Comparison of ENCODE assay signal across 1 cellular context in genomic region chr2:74472086-74472944, GRCh38.
A peak's percentile ranks its signal among the peaks of the same experiment; 100 is the strongest.
TF ChIP-seq lines count a peak whose summit lies in the region.

MRPL53 (minus strand) TSS chr2:74472680; CDS start chr2:74472660, 20 bp downstream.

TF ChIP-seq in HepG2, 621 proteins besides CTCF, POLR2A, EP300 and RAD21 (continued from another document and continues in another):
- TF ChIP-seq, protein P1, sequence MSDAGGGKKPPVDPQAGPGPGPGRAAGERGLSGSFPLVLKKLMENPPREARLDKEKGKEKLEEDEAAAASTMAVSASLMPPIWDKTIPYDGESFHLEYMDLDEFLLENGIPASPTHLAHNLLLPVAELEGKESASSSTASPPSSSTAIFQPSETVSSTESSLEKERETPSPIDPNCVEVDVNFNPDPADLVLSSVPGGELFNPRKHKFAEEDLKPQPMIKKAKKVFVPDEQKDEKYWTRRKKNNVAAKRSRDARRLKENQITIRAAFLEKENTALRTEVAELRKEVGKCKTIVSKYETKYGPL (CRISPR knock-in tag; IDR thresholded peaks at IDR 0.05) = no peak; the same call in 1 of the 2 replicates
- TF ChIP-seq FOXO1 (CRISPR knock-in tag; IDR thresholded peaks at IDR 0.05) (peak; percentile 85; the same call in 1 of the 2 replicates), CREB3 (CRISPR knock-in tag; IDR thresholded peaks at IDR 0.05) (peak; percentile 38; the same call in 1 of the 2 replicates), ZNF512B (CRISPR knock-in tag; IDR thresholded peaks at IDR 0.05; ENCODE audit: borderline replicate concordance) (peak; percentile 94), ZNF619 (CRISPR knock-in tag; IDR thresholded peaks at IDR 0.05) (peak; percentile 100), TEAD2 (CRISPR knock-in tag; IDR thresholded peaks at IDR 0.05) (no peak), ZZZ3 (CRISPR knock-in tag; IDR thresholded peaks at IDR 0.05; ENCODE audit: borderline replicate concordance) (peak; percentile 80; the same call in 1 of the 2 replicates), ZKSCAN8 (CRISPR knock-in tag; IDR thresholded peaks at IDR 0.05; ENCODE audit: borderline replicate concordance) (peak; percentile 73; the same call in 1 of the 2 replicates), FOXK1 (CRISPR knock-in tag; IDR thresholded peaks at IDR 0.05; ENCODE audit: borderline replicate concordance, low read depth) (peak; percentile 86; the same call in 1 of the 2 replicates), GTF3A (CRISPR knock-in tag; conservative IDR thresholded peaks at IDR 0.05) (no peak), ARID2 (CRISPR knock-in tag; IDR thresholded peaks at IDR 0.05; ENCODE audit: borderline replicate concordance) (peak; percentile 94), MAZ (IDR thresholded peaks at IDR 0.05; ENCODE audit: borderline replicate concordance, low read depth, low read length) (no peak), MAZ (CRISPR knock-in tag; IDR thresholded peaks at IDR 0.05; ENCODE audit: low read depth) (peak; percentile 92), NR1H2 (CRISPR knock-in tag; IDR thresholded peaks at IDR 0.05; ENCODE audit: borderline replicate concordance, low read depth) (no peak), AGO2 (optimal IDR thresholded peaks at IDR 0.05; ENCODE audit: low read depth, low read length) (peak; percentile 100), ZNF230 (CRISPR knock-in tag; IDR thresholded peaks at IDR 0.05) (peak; percentile 78), ZNF124 (CRISPR knock-in tag; IDR thresholded peaks at IDR 0.05) (peak; percentile 94), WIZ (CRISPR knock-in tag; IDR thresholded peaks at IDR 0.05) (peak; percentile 82), SUZ12 (IDR thresholded peaks at IDR 0.05; ENCODE audit: low read depth, low read length) (no peak), TMF1 (CRISPR knock-in tag; IDR thresholded peaks at IDR 0.05; ENCODE audit: low read depth) (peak; percentile 97), ZSCAN20 (CRISPR knock-in tag; IDR thresholded peaks at IDR 0.05; ENCODE audit: borderline replicate concordance) (0 out of 2 replicates have a peak, but pooled peaks have one; percentile 83), FOSL1 (CRISPR knock-in tag; IDR thresholded peaks at IDR 0.05; ENCODE audit: borderline replicate concordance) (peak; percentile 29; the same call in 1 of the 2 replicates), PCBP1 (IDR thresholded peaks at IDR 0.05; ENCODE audit: borderline replicate concordance, low read depth, low read length) (peak; percentile 97), ZNF224 (CRISPR knock-in tag; IDR thresholded peaks at IDR 0.05) (peak; percentile 89; the same call in 1 of the 2 replicates), ATM (IDR thresholded peaks at IDR 0.05; ENCODE audit: borderline replicate concordance) (no peak), REL (CRISPR knock-in tag; conservative IDR thresholded peaks at IDR 0.05) (no peak; the same call in 1 of the 2 replicates), SETDB1 (CRISPR knock-in tag; IDR thresholded peaks at IDR 0.05; ENCODE audit: borderline replicate concordance) (no peak; the same call in 1 of the 2 replicates), FOXM1 (CRISPR knock-in tag; IDR thresholded peaks at IDR 0.05) (no peak), ZNF776 (CRISPR knock-in tag; IDR thresholded peaks at IDR 0.05) (peak; percentile 96), ZNF484 (CRISPR knock-in tag; IDR thresholded peaks at IDR 0.05; ENCODE audit: borderline replicate concordance, low read depth) (0 out of 2 replicates have a peak, but pooled peaks have one; percentile 76), POLR2G (IDR thresholded peaks at IDR 0.05; ENCODE audit: low read depth, low read length) (peak; percentile 100), IRF9 (CRISPR knock-in tag; IDR thresholded peaks at IDR 0.05; ENCODE audit: borderline replicate concordance) (peak; percentile 98; the same call in 1 of the 2 replicates), HNF4A (CRISPR knock-in tag; IDR thresholded peaks at IDR 0.05) (peak; percentile 39; the same call in 1 of the 2 replicates), RORA (CRISPR knock-in tag; IDR thresholded peaks at IDR 0.05) (no peak)
- TF ChIP-seq, protein P2, sequence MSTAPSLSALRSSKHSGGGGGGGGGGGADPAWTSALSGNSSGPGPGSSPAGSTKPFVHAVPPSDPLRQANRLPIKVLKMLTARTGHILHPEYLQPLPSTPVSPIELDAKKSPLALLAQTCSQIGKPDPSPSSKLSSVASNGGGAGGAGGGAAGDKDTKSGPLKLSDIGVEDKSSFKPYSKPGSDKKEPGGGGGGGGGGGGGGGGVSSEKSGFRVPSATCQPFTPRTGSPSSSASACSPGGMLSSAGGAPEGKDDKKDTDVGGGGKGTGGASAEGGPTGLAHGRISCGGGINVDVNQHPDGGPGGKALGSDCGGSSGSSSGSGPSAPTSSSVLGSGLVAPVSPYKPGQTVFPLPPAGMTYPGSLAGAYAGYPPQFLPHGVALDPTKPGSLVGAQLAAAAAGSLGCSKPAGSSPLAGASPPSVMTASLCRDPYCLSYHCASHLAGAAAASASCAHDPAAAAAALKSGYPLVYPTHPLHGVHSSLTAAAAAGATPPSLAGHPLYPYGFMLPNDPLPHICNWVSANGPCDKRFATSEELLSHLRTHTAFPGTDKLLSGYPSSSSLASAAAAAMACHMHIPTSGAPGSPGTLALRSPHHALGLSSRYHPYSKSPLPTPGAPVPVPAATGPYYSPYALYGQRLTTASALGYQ (CRISPR knock-in tag; IDR thresholded peaks at IDR 0.05) = peak; percentile 89
- TF ChIP-seq, protein P3, sequence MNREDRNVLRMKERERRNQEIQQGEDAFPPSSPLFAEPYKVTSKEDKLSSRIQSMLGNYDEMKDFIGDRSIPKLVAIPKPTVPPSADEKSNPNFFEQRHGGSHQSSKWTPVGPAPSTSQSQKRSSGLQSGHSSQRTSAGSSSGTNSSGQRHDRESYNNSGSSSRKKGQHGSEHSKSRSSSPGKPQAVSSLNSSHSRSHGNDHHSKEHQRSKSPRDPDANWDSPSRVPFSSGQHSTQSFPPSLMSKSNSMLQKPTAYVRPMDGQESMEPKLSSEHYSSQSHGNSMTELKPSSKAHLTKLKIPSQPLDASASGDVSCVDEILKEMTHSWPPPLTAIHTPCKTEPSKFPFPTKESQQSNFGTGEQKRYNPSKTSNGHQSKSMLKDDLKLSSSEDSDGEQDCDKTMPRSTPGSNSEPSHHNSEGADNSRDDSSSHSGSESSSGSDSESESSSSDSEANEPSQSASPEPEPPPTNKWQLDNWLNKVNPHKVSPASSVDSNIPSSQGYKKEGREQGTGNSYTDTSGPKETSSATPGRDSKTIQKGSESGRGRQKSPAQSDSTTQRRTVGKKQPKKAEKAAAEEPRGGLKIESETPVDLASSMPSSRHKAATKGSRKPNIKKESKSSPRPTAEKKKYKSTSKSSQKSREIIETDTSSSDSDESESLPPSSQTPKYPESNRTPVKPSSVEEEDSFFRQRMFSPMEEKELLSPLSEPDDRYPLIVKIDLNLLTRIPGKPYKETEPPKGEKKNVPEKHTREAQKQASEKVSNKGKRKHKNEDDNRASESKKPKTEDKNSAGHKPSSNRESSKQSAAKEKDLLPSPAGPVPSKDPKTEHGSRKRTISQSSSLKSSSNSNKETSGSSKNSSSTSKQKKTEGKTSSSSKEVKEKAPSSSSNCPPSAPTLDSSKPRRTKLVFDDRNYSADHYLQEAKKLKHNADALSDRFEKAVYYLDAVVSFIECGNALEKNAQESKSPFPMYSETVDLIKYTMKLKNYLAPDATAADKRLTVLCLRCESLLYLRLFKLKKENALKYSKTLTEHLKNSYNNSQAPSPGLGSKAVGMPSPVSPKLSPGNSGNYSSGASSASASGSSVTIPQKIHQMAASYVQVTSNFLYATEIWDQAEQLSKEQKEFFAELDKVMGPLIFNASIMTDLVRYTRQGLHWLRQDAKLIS (CRISPR knock-in tag; IDR thresholded peaks at IDR 0.05) = no peak; the same call in 1 of the 2 replicates
- TF ChIP-seq, protein P4, sequence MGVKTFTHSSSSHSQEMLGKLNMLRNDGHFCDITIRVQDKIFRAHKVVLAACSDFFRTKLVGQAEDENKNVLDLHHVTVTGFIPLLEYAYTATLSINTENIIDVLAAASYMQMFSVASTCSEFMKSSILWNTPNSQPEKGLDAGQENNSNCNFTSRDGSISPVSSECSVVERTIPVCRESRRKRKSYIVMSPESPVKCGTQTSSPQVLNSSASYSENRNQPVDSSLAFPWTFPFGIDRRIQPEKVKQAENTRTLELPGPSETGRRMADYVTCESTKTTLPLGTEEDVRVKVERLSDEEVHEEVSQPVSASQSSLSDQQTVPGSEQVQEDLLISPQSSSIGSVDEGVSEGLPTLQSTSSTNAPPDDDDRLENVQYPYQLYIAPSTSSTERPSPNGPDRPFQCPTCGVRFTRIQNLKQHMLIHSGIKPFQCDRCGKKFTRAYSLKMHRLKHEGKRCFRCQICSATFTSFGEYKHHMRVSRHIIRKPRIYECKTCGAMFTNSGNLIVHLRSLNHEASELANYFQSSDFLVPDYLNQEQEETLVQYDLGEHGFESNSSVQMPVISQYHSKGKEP (CRISPR knock-in tag; IDR thresholded peaks at IDR 0.05) = peak; percentile 83; the same call in 1 of the 2 replicates
- TF ChIP-seq, protein P5, sequence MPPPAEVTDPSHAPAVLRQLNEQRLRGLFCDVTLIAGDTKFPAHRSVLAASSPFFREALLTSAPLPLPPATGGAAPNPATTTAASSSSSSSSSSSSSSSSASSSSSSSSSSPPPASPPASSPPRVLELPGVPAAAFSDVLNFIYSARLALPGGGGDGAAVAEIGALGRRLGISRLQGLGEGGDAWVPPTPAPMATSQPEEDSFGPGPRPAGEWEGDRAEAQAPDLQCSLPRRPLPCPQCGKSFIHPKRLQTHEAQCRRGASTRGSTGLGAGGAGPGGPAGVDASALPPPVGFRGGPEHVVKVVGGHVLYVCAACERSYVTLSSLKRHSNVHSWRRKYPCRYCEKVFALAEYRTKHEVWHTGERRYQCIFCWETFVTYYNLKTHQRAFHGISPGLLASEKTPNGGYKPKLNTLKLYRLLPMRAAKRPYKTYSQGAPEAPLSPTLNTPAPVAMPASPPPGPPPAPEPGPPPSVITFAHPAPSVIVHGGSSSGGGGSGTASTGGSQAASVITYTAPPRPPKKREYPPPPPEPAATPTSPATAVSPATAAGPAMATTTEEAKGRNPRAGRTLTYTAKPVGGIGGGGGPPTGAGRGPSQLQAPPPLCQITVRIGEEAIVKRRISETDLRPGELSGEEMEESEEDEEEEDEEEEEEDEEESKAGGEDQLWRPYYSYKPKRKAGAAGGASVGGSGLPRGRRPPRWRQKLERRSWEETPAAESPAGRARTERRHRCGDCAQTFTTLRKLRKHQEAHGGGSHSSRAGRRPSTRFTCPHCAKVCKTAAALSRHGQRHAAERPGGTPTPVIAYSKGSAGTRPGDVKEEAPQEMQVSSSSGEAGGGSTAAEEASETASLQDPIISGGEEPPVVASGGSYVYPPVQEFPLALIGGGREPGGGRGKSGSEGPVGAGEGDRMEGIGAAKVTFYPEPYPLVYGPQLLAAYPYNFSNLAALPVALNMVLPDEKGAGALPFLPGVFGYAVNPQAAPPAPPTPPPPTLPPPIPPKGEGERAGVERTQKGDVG (CRISPR knock-in tag; IDR thresholded peaks at IDR 0.05; ENCODE audit: borderline replicate concordance) = peak; percentile 94
- TF ChIP-seq, protein P6, sequence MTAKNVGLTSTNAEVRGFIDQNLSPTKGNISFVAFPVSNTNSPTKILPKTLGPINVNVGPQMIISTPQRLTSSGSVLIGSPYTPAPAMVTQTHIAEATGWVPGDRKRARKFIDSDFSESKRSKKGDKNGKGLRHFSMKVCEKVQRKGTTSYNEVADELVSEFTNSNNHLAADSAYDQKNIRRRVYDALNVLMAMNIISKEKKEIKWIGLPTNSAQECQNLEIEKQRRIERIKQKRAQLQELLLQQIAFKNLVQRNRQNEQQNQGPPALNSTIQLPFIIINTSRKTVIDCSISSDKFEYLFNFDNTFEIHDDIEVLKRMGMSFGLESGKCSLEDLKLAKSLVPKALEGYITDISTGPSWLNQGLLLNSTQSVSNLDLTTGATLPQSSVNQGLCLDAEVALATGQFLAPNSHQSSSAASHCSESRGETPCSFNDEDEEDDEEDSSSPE (CRISPR knock-in tag; IDR thresholded peaks at IDR 0.05) = no peak; the same call in none of the 2 replicates
- TF ChIP-seq, protein P7, sequence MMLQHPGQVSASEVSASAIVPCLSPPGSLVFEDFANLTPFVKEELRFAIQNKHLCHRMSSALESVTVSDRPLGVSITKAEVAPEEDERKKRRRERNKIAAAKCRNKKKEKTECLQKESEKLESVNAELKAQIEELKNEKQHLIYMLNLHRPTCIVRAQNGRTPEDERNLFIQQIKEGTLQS (CRISPR knock-in tag; IDR thresholded peaks at IDR 0.05) = no peak
